8 cellular contexts compared by ENCODE assay signal in genomic region chr6:144149894-144150672, GRCh38. TPM values are rescaled to one million over a fixed set of nuclear protein-coding genes. Genes with fewer than 3 reads are reported as not detected.
DNase-seq lines count a peak whose midpoint lies in the region; ATAC-seq, FAIRE-seq and TF ChIP-seq lines count a peak whose summit lies in the region.

TSS of gene STX11 (plus strand) at chr6:144150517. CDS start at chr6:144186628, 36,111 bp downstream.

- FAIRE-seq in small intestine (lab: Jason Lieb, UNC) = no peak

- H3K9me3 ChIP-seq in iPS-18c (ENCODE audit: control insufficient read depth, insufficient read depth, low read length) (no peaks in the 10 kb centered on the region), small intestine (ENCODE audit: control insufficient read depth, low read depth) (no peaks in the 10 kb centered on the region)

- in situ Hi-C loops in KBM-7 (cut with MboI; ENCODE audit: low pct_unique_long_range_greater_than_20kb, low sequenced_read_pairs) = no loop called here
- in situ Hi-C loops in astrocyte of the cerebellum (cut with HindIII; ENCODE audit: low sequenced_read_pairs) = no loop called here

- H3K36me3 ChIP-seq in small intestine (ENCODE audit: control insufficient read depth in 2 of 2, insufficient read depth in 2 of 2, low read length in 2 of 2) = no peaks in the 10 kb centered on the region

- H3K27me3 ChIP-seq in small intestine (ENCODE audit: control insufficient read depth in 2 of 2, insufficient read depth in 2 of 2, low read length in 2 of 2) = no peaks in the 10 kb centered on the region

- peak; percentile 66 for ATAC-seq in GM21619 (IDR thresholded peaks at IDR 0.05; ENCODE audit: unreplicated experiment)

- no peak for TF ChIP-seq CTCF in astrocyte of the cerebellum (IDR thresholded peaks at IDR 0.05; ENCODE audit: low read depth, low read length, missing control alignments)

- peak within 1 kb of the TSS; percentile 72 for H3K4me3 ChIP-seq in astrocyte of the cerebellum (ENCODE audit: low read depth, low read length)
- H3K4me3 ChIP-seq in iPS-18c (ENCODE audit: insufficient read depth, low read depth, low read length) = peak within 1 kb of the TSS; percentile 84
- H3K4me3 ChIP-seq in small intestine (ENCODE audit: low read depth in 1 of 2, low read length in 2 of 2) = peak within 1 kb of the TSS; percentile 63 to 71

- DNase-seq in EH (ENCODE audit: low read depth) = peak; percentile 61
- DNase-seq in KBM-7 = peak; percentile 83
- DNase-seq in T-helper 9 cell = peak; percentile 51
- DNase-seq in astrocyte of the cerebellum (ENCODE audit: low read depth) = no peak
- peak; percentile 53 for DNase-seq in small intestine
- DNase-seq in DMS153 treated with DMSO at 0.1 percent for 48 hours (lab: John Stamatoyannopoulos, UW; ENCODE audit: unreplicated experiment) = no peak

- peak within 1 kb of the TSS in 1 of 2 donors; percentile 89 for H3K27ac ChIP-seq in small intestine (ENCODE audit: low read depth in 1 of 2, low read length in 1 of 2)

- WGBS in small intestine, 3 donors = 1% methylated on average over 49 to 90 of the region's 90 CpGs

- H3K4me1 ChIP-seq in small intestine (ENCODE audit: control insufficient read depth in 2 of 2, insufficient read depth in 1 of 2, low read depth in 1 of 2, low read length in 1 of 2) = no peaks in the 10 kb centered on the region

RNA-seq across cellular contexts. Expression of gene STX11, which starts in this region (rescaled TPM):
- 1 to 10 TPM in 2 of 3 donors, not detected in 1; 3.2 to 4.4 TPM for polyA plus RNA-seq in small intestine

Comparison
In these comparisons a context has a peak if more than half of its experiments do, and no peak if none do; other contexts are left out.
1. DNase-seq: peak in EH (single experiment), KBM-7 (single experiment), T-helper 9 cell (single experiment) and small intestine (single experiment); none in astrocyte of the cerebellum (single experiment) and DMS153 treated with DMSO at 0.1 percent for 48 hours (single experiment).
2. Peak in every context shown above with its lines, with median percentiles within 50 percentile points of each other: H3K4me3 ChIP-seq.